ENCODE assay signal across 8 cellular contexts in the genomic region with DNA sequence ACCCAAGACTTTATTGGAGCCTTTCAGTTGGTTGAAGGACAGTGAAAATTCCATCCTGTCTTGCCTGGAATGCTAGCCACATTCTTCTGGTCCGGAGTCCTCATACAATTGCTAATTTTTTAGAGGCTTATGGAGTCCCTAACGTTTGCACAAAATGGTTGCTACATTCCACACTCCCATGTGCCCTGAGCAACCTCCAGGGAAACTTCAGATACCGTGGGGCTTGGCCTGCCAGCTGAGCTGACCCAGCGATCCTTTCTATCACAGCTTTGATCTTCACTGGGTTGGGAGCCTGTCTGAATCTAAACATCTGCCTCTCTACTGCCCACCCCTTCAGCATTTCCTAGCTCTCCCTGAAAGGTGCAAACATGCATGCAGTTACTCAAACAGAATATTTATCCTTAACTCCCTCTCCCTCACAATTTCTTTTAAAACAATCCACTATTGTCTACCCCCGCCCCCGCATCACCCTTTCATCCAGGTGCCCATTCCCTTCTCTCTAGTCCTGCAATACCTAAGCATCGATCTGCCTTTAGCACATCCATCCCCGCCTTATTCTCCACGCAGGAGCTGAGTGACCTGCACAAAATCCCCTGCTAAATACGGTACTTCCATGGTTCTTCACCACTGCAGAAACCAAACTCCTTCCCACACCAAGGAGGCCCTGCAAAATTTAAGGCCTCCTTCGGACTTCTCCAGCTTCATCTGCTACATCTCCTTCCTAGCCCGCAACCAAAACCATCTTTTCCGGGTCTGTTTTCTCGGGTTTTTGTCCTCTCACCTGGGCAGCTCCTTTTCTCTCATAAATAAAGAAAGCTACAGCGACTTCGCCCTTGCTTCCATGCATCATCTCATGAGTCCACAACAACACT. TPM values are rescaled to one million over a fixed set of nuclear protein-coding genes. Genes with fewer than 3 reads are reported as not detected.
DNase-seq lines count a peak whose midpoint lies in the region; ATAC-seq and TF ChIP-seq lines count a peak whose summit lies in the region.

No MANE protein-coding gene starts in this region.

- H3K4me3 ChIP-seq in esophagus muscularis mucosa = peak overlapping the region; percentile 88 to 93 (median 90)
- H3K4me3 ChIP-seq in parathyroid adenoma (ENCODE audit: low read depth, low read length) = peak overlapping the region; percentile 90

- H3K79me2 ChIP-seq in parathyroid adenoma = peaks cover 28% of the 10 kb centered on the region

- peak overlapping the region; percentile 43 for H3K9ac ChIP-seq in parathyroid adenoma

- no peaks in the 10 kb centered on the region for H3K27me3 ChIP-seq in esophagus muscularis mucosa
- no peaks in the 10 kb centered on the region for H3K27me3 ChIP-seq in parathyroid adenoma (ENCODE audit: control insufficient read depth, insufficient read depth, low read length)

- in situ Hi-C loops in ACHN (cut with HindIII; ENCODE audit: low pct_ligation_motif_present, low pct_unique_long_range_greater_than_20kb, low sequenced_read_pairs) = no loop called here

- peak overlapping the region; percentile 98 for H2AFZ ChIP-seq in parathyroid adenoma

- peak; percentile 28 for DNase-seq in DMS 273 (lab: John Stamatoyannopoulos, UW; ENCODE audit: unreplicated experiment)
- DNase-seq in DMS 273 treated with DMSO at 0.1 percent for 48 hours (lab: John Stamatoyannopoulos, UW) = no peak
- DNase-seq in SK-N-DZ (ENCODE audit: low spot score) = peak; percentile 50
- DNase-seq in esophagus muscularis mucosa (ENCODE audit: extremely low spot score) = no peak
- no peak for DNase-seq in ACHN

- peak overlapping the region; percentile 91 to 96 (median 94) for H3K27ac ChIP-seq in esophagus muscularis mucosa (replicated peaks in 1 of 4)
- H3K27ac ChIP-seq in parathyroid adenoma = peak overlapping the region; percentile 73

- TF ChIP-seq EP300 in esophagus muscularis mucosa (IDR thresholded peaks at IDR 0.05) = no peak

- intact Hi-C loops in esophagus muscularis mucosa (cut with DNase I) = loop anchor here (5.0 kb wide), 1 partner anchor 107 kb away; no protein-coding TSS in a partner anchor

- no peak for TF ChIP-seq CTCF in esophagus muscularis mucosa (IDR thresholded peaks at IDR 0.05)
- no peak for TF ChIP-seq CTCF in parathyroid adenoma (IDR thresholded peaks at IDR 0.05)

- H3K4me2 ChIP-seq in parathyroid adenoma (ENCODE audit: low read length) = peak overlapping the region; percentile 94

- H3K36me3 ChIP-seq in esophagus muscularis mucosa = no peaks in the 10 kb centered on the region
- no peaks in the 10 kb centered on the region for H3K36me3 ChIP-seq in parathyroid adenoma (ENCODE audit: control insufficient read depth, insufficient read depth, low read length)

- H3K4me1 ChIP-seq in esophagus muscularis mucosa = peaks cover 25 to 57% (median 40%) of the 10 kb centered on the region in 4 donors
- H3K4me1 ChIP-seq in parathyroid adenoma = peaks cover 4% of the 10 kb centered on the region

- no peak for TF ChIP-seq POLR2A in esophagus muscularis mucosa (IDR thresholded peaks at IDR 0.05; ENCODE audit: low read depth)

- WGBS in esophagus muscularis mucosa = 2% methylated on average over 15 of the region's 16 CpGs

- H3K9me3 ChIP-seq in esophagus muscularis mucosa = no peaks in the 10 kb centered on the region
- H3K9me3 ChIP-seq in parathyroid adenoma (ENCODE audit: control insufficient read depth, low read length) = no peaks in the 10 kb centered on the region

- ATAC-seq in GM19035 (IDR thresholded peaks at IDR 0.05; ENCODE audit: unreplicated experiment) (no peak), HG03571 (IDR thresholded peaks at IDR 0.05; ENCODE audit: unreplicated experiment) (no peak)

RNA-seq across cellular contexts. Expression of gene GAN, which starts 0.8 kb away (rescaled TPM):
- 6.0 and 8.1 TPM in 2 replicates for polyA plus RNA-seq in SK-N-DZ (2014; cell fraction: cytosol; rRNA removed)
- 5.2 and 5.9 TPM in 2 replicates for polyA plus RNA-seq in SK-N-DZ (2014; cell fraction: nucleus; rRNA removed)
- total RNA-seq in esophagus muscularis mucosa = 10 to 100 TPM in 3 of 4 donors, 1 to 10 TPM in 1; 9.6 to 14.8 (median 11.7) TPM

Comparison
In these comparisons a context has a peak if more than half of its experiments do, and no peak if none do; other contexts are left out.
1. DNase-seq: peak in DMS 273 (single experiment) and SK-N-DZ (single experiment); none in DMS 273 treated with DMSO at 0.1 percent for 48 hours (single experiment), esophagus muscularis mucosa (single experiment) and ACHN (single experiment).